8 cellular contexts compared by ENCODE assay signal in the genomic region with DNA sequence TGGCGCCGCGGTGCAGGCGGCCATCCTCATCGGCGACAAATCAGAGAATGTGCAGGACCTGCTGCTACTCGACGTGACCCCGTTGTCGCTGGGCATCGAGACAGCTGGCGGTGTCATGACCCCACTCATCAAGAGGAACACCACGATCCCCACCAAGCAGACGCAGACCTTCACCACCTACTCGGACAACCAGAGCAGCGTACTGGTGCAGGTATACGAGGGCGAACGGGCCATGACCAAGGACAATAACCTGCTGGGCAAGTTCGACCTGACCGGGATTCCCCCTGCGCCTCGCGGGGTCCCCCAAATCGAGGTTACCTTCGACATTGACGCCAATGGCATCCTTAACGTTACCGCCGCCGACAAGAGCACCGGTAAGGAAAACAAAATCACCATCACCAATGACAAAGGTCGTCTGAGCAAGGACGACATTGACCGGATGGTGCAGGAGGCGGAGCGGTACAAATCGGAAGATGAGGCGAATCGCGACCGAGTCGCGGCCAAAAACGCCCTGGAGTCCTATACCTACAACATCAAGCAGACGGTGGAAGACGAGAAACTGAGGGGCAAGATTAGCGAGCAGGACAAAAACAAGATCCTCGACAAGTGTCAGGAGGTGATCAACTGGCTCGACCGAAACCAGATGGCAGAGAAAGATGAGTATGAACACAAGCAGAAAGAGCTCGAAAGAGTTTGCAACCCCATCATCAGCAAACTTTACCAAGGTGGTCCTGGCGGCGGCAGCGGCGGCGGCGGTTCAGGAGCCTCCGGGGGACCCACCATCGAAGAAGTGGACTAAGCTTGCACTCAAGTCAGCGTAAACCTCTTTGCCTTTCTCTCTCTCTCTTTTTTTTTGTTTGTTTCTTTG. TPM values are rescaled to one million over a fixed set of nuclear protein-coding genes. Genes with fewer than 3 reads are reported as not detected.
DNase-seq lines count a peak whose midpoint lies in the region; TF ChIP-seq lines count a peak whose summit lies in the region.

No MANE protein-coding gene starts in this region.

- DNase-seq in stimulated activated naive CD4-positive, alpha-beta T cell (lab: John Stamatoyannopoulos, UW): peak in 4 of 6 experiments; percentile 6 to 36 (median 12)
- no peak for DNase-seq in stimulated activated naive CD4-positive, alpha-beta T cell treated with Interleukin-2 at 50 U/mL for 16 hours (lab: John Stamatoyannopoulos, UW)
- DNase-seq in dorsolateral prefrontal cortex (peak in 1 of 10 donors; percentile 47), NCI-H1417 (lab: John Stamatoyannopoulos, UW) (no peak), 8988T (no peak), NCI-H2081 (lab: John Stamatoyannopoulos, UW) (no peak)
- DNase-seq in stimulated activated CD4-positive, alpha-beta T cell treated with anti-CD3 and anti-CD28 coated beads, Interleukin-4, amount 100 ng/mL, for 24 hours: no peak

- no peaks in the 10 kb centered on the region for H3K36me3 ChIP-seq in muscle layer of duodenum (ENCODE audit: control insufficient read depth in 1 of 2, insufficient read depth in 2 of 2, low read length in 2 of 2)

- no peak for TF ChIP-seq CTCF in dorsolateral prefrontal cortex (IDR thresholded peaks at IDR 0.05 in 54 of 56, conservative IDR thresholded peaks at IDR 0.05 in 2 of 56; ENCODE audit: low read depth in 1 of 56, partially characterized antibody in 56 of 56)

- H3K4me3 ChIP-seq in dorsolateral prefrontal cortex: peak overlapping the region; percentile 47 to 82 (median 69)
- peak overlapping the region; percentile 65 to 79 for H3K4me3 ChIP-seq in muscle layer of duodenum (ENCODE audit: low read depth in 1 of 2, low read length in 2 of 2)

- H3K27me3 ChIP-seq in dorsolateral prefrontal cortex: peaks cover 0 to 15% (median 0%) of the 10 kb centered on the region in 45 donors
- H3K27me3 ChIP-seq in muscle layer of duodenum (ENCODE audit: low read depth, low read length): peaks cover 13% of the 10 kb centered on the region

- no peaks in the 10 kb centered on the region for H3K9me3 ChIP-seq in muscle layer of duodenum (ENCODE audit: control insufficient read depth in 1 of 2, low read length in 2 of 2)

- intact Hi-C loops in dorsolateral prefrontal cortex (cut with DNase I): loop anchor here (2.0 to 10.0 kb wide), 4 partner anchors 31 to 223 kb away; a partner anchor contains a TSS

- peaks cover 0 to 11% of the 10 kb centered on the region in 2 donors for H3K4me1 ChIP-seq in muscle layer of duodenum (ENCODE audit: control insufficient read depth in 1 of 2, insufficient read depth in 2 of 2, low read length in 2 of 2)

- H3K27ac ChIP-seq in dorsolateral prefrontal cortex (peak overlapping the region in 50 of 59 donors; percentile 2 to 88 (median 70)), muscle layer of duodenum (ENCODE audit: low read length) (peak overlapping the region; percentile 54)

RNA-seq across cellular contexts. Expression of a gene that starts 1.7 kb away (rescaled TPM):
- total RNA-seq in dorsolateral prefrontal cortex: 100 to 1,000 TPM in 86 of 120 experiments, 10 to 100 TPM in 34; 15.2 to 536 (median 124) TPM

RNA-seq across cellular contexts. Expression of a gene that starts 7.6 kb away (rescaled TPM):
- 1 to 10 TPM in 102 of 120 experiments, under 1 TPM in 16, not detected in 2; 0.41 to 5.3 (median 1.7) TPM for total RNA-seq in dorsolateral prefrontal cortex

RNA-seq across cellular contexts. Expression of a gene that starts 37.6 kb away (rescaled TPM):
- total RNA-seq in dorsolateral prefrontal cortex: 10 to 100 TPM; 24.5 to 64.0 (median 38.4) TPM

RNA-seq across cellular contexts. Expression of a gene that starts 38.6 kb away (rescaled TPM):
- total RNA-seq in dorsolateral prefrontal cortex: 10 to 100 TPM; 17.5 to 36.7 (median 25.7) TPM

Comparison
In these comparisons a context has a peak if more than half of its experiments do, and no peak if none do; other contexts are left out.
1. DNase-seq: peak in stimulated activated naive CD4-positive, alpha-beta T cell (4 of 6); none in stimulated activated naive CD4-positive, alpha-beta T cell treated with Interleukin-2 at 50 U/mL for 16 hours (single experiment), NCI-H1417 (0 of 3), stimulated activated CD4-positive, alpha-beta T cell treated with anti-CD3 and anti-CD28 coated beads, Interleukin-4, amount 100 ng/mL, for 24 hours (single experiment), 8988T (single experiment) and NCI-H2081 (0 of 2).